Comparison of ENCODE assay signal across 8 cellular contexts in the genomic region with DNA sequence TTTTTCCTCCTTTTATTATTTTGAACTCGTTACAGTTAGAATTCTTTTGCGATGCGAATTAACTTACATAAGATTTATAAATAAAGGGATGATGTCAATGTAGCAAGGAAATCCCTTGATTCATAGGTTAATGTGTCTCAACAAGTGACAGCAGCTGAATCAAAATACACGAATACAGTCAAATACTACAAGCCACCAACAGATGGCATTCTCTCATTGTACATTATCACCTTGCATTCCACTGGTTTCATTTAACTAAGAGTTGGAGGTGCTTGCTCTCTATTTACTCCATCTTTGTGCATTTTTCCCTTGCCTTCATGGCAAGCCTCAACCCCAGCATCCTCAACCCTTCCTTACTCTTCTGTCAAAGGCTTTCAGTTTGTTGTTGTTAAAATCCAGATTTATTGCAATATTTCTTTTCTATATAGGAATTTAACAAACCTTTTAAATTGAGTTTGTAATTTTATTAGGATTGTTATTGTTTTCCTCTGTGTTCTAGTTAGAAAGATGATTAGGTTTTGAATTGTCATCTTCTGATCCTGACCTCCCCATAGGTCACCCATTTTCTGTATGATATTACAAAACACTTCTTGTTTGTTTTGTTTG.
A peak's percentile ranks its signal among the peaks of the same experiment; 100 is the strongest.
DNase-seq lines count a peak whose midpoint lies in the region; FAIRE-seq and TF ChIP-seq lines count a peak whose summit lies in the region.

No MANE protein-coding gene starts in this region.

- no peak overlapping the region for H2BK120ac ChIP-seq in neuronal stem cell (ENCODE audit: low read depth, low read length)

- H2BK12ac ChIP-seq in neuronal stem cell (ENCODE audit: low read length), result no peak overlapping the region

- no peak overlapping the region for H3K23ac ChIP-seq in neuronal stem cell (ENCODE audit: low read depth, low read length, poor library complexity)

- H3K27me3 ChIP-seq in neuronal stem cell (ENCODE audit: control insufficient read depth in 3 of 3, insufficient read depth in 3 of 3, low read depth in 1 of 3, low read length in 3 of 3), result no peaks in the 10 kb centered on the region

- H3K4me3 ChIP-seq in GM12864 (ENCODE audit: low read depth, low read length) (no peak overlapping the region), neuronal stem cell (ENCODE audit: low read length in 2 of 2) (no peak overlapping the region)

- H3K9me3 ChIP-seq in neuronal stem cell (replicated peaks in 1 of 2; ENCODE audit: control insufficient read depth in 2 of 2, insufficient read depth in 1 of 2, low read depth in 1 of 2, low read length in 2 of 2), result no peaks in the 10 kb centered on the region

- peak; percentile 67 for DNase-seq in A172 (ENCODE audit: low spot score)
- DNase-seq in GM12864 (ENCODE audit: low read depth), result peak; percentile 19
- peak; percentile 45 for DNase-seq in HCEC 1CT
- DNase-seq in Kasumi-1 (lab: John Stamatoyannopoulos, UW), result peak; percentile 69 to 84
- peak; percentile 76 for DNase-seq in RCC 7860 (ENCODE audit: low spot score)
- peak; percentile 49 to 61 for DNase-seq in erythroblast (lab: John Stamatoyannopoulos, UW)
- peak; percentile 32 for DNase-seq in neuronal stem cell (ENCODE audit: low spot score)
- no peak for DNase-seq in activated naive CD4-positive, alpha-beta T cell treated with anti-CD3 and anti-CD28 coated beads, Interleukin-2, amount 50 U/mL, for 16 hours

- H3K14ac ChIP-seq in neuronal stem cell (ENCODE audit: low read length), result no peak overlapping the region

- H3K4me1 ChIP-seq in neuronal stem cell (ENCODE audit: control insufficient read depth in 2 of 2, insufficient read depth in 1 of 2, low read depth in 1 of 2, low read length in 2 of 2), result no peaks in the 10 kb centered on the region

- no peak overlapping the region for H3K4me2 ChIP-seq in neuronal stem cell (ENCODE audit: insufficient read depth, low read length, poor library complexity, severe bottlenecking)

- TF ChIP-seq CTCF in GM12864 (IDR thresholded peaks at IDR 0.05; ENCODE audit: low read depth, low read length, missing control alignments), result peak; percentile 69

- H3K9ac ChIP-seq in neuronal stem cell (ENCODE audit: low read depth, low read length, poor library complexity), result no peak overlapping the region

- no peak overlapping the region for H2AK5ac ChIP-seq in neuronal stem cell (ENCODE audit: low read depth, low read length)

- no peak overlapping the region for H3K18ac ChIP-seq in neuronal stem cell (ENCODE audit: low read length)

- H3K79me1 ChIP-seq in neuronal stem cell (ENCODE audit: low read depth, low read length), result no peaks in the 10 kb centered on the region

- H4K8ac ChIP-seq in neuronal stem cell (ENCODE audit: low read depth, low read length), result no peak overlapping the region

- no peak overlapping the region for H3K27ac ChIP-seq in neuronal stem cell (replicated peaks; ENCODE audit: low read length)

- H2AFZ ChIP-seq in neuronal stem cell (ENCODE audit: low read length), result peak overlapping the region; percentile 0

- H2BK15ac ChIP-seq in neuronal stem cell (ENCODE audit: low read length), result no peak overlapping the region

- peak; percentile 89 for FAIRE-seq in RCC 7860 (lab: Jason Lieb, UNC)

- H2BK5ac ChIP-seq in neuronal stem cell (ENCODE audit: low read length), result no peak overlapping the region

- H3K36me3 ChIP-seq in neuronal stem cell (replicated peaks in 1 of 2; ENCODE audit: control insufficient read depth in 2 of 2, insufficient read depth in 2 of 2, low read length in 2 of 2), result no peaks in the 10 kb centered on the region

- WGBS in neuronal stem cell (ENCODE audit: extremely low coverage in 2 of 2, insufficient read length in 2 of 2, insufficient replicate concordance in 1 of 2), 2 donors, result no CpG with 5 or more reads among the region's 4 CpGs

- TF ChIP-seq POLR2A in erythroblast (IDR thresholded peaks at IDR 0.05; ENCODE audit: low read length), result no peak

- no peak overlapping the region for H4K91ac ChIP-seq in neuronal stem cell (ENCODE audit: low read depth, low read length, poor library complexity)

- H3K4ac ChIP-seq in neuronal stem cell (ENCODE audit: low read length), result no peak overlapping the region
